ENCODE assay signal across 1 cellular context in the genomic region with DNA sequence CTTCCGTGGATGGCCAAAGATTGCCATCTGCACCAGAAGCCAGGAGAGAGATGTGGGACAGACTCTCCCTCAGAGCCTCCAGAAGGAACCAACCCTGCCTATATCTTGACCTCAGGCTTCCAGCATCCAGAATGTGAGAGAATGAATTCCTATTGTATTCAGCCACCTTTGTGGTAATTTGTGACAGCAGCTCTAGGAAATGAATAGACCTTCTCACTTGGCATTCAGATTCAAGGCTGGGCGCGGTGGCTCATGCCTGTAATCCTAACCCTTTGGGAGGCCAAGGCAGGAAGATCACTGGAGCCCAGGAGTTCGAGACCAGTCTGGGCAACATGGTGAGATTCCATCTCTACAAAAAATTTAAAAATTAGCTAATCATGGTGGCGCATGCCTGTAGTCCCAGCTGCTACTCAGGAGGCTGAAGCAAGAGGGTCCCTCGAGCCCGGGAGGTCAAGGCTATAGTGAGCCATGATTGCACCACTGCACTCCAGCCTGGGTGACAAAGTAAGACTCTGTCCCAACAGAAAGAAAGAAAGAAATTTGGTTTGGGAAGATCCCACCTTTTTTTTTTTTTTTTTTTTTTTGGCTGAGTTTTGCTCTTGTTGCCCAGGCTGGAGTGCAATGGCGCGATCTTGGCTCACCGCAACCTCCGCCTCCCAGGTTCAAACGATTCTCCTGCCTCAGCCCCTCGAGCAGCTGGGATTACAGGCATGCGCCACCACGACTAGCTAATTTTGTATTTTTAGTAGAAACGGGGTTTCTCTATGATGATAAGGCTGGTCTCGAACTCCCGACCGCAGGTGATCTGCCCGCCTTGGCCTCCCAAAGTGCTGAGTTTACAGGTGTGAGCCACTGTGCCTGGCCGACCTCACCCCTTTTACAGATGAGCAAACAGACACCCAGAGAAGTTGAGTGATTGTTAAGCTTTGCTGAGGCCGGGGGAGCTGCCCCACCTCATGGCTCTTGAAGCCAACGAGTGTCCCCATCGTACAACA.
TF ChIP-seq lines count a peak whose summit lies in the region.

No MANE protein-coding gene starts in this region.

TF ChIP-seq in HepG2, 621 proteins besides CTCF, POLR2A, EP300 and RAD21 (continued from another document):
- TF ChIP-seq, protein P1, sequence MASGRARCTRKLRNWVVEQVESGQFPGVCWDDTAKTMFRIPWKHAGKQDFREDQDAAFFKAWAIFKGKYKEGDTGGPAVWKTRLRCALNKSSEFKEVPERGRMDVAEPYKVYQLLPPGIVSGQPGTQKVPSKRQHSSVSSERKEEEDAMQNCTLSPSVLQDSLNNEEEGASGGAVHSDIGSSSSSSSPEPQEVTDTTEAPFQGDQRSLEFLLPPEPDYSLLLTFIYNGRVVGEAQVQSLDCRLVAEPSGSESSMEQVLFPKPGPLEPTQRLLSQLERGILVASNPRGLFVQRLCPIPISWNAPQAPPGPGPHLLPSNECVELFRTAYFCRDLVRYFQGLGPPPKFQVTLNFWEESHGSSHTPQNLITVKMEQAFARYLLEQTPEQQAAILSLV (CRISPR knock-in tag; IDR thresholded peaks at IDR 0.05; ENCODE audit: borderline replicate concordance) = no peak
- no peak for TF ChIP-seq ZNF577 (CRISPR knock-in tag; IDR thresholded peaks at IDR 0.05; ENCODE audit: borderline replicate concordance, low read depth)
- TF ChIP-seq PAWR (CRISPR knock-in tag; IDR thresholded peaks at IDR 0.05; ENCODE audit: borderline replicate concordance) = no peak
- no peak for TF ChIP-seq ZC3H13 (CRISPR knock-in tag; IDR thresholded peaks at IDR 0.05)
- TF ChIP-seq SMARCC2 (IDR thresholded peaks at IDR 0.05) = no peak
- no peak for TF ChIP-seq ZNF777 (CRISPR knock-in tag; IDR thresholded peaks at IDR 0.05)
- TF ChIP-seq NR2F1 (CRISPR knock-in tag; IDR thresholded peaks at IDR 0.05) = peak in 1 of 2 experiments; percentile 44; a peak in 1 of 4 replicates
- TF ChIP-seq ZNF629 (CRISPR knock-in tag; conservative IDR thresholded peaks at IDR 0.05) = peak; percentile 66
- TF ChIP-seq, protein P2, sequence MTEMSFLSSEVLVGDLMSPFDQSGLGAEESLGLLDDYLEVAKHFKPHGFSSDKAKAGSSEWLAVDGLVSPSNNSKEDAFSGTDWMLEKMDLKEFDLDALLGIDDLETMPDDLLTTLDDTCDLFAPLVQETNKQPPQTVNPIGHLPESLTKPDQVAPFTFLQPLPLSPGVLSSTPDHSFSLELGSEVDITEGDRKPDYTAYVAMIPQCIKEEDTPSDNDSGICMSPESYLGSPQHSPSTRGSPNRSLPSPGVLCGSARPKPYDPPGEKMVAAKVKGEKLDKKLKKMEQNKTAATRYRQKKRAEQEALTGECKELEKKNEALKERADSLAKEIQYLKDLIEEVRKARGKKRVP (CRISPR knock-in tag; IDR thresholded peaks at IDR 0.05) = no peak
- TF ChIP-seq NCOA2 (CRISPR knock-in tag; IDR thresholded peaks at IDR 0.05) = peak; percentile 52; the same call in 1 of the 2 replicates
- TF ChIP-seq PHB2 (IDR thresholded peaks at IDR 0.05; ENCODE audit: partially characterized antibody) = no peak
- TF ChIP-seq SAP130 (CRISPR knock-in tag; IDR thresholded peaks at IDR 0.05; ENCODE audit: low read depth) = 0 out of 2 replicates have a peak, but pooled peaks have one; percentile 16
- no peak for TF ChIP-seq SOX13 (IDR thresholded peaks at IDR 0.05)
- peak in 1 of 2 experiments; percentile 5; a peak in 1 of 4 replicates for TF ChIP-seq SOX13 (CRISPR knock-in tag; conservative IDR thresholded peaks at IDR 0.05 in 1 of 2, IDR thresholded peaks at IDR 0.05 in 1 of 2)
- peak; percentile 41; the same call in 1 of the 2 replicates for TF ChIP-seq HOXA3 (CRISPR knock-in tag; IDR thresholded peaks at IDR 0.05)
TF ChIP-seq in HepG2: peak in this region for 22.
